Comparison of ENCODE assay signal across 1 cellular context in genomic region chr3:146818866-146819265, GRCh38.
TF ChIP-seq lines count a peak whose summit lies in the region.

No MANE protein-coding gene starts in this region.

TF ChIP-seq in HepG2, 621 proteins besides CTCF, POLR2A, EP300 and RAD21 (continued from another document):
- TF ChIP-seq CHD4 (IDR thresholded peaks at IDR 0.05; ENCODE audit: borderline replicate concordance, low read length) (no peak), HINFP (CRISPR knock-in tag; IDR thresholded peaks at IDR 0.05; ENCODE audit: low read depth) (no peak), ADNP (CRISPR knock-in tag; IDR thresholded peaks at IDR 0.05) (no peak), ZBTB21 (CRISPR knock-in tag; IDR thresholded peaks at IDR 0.05) (no peak)
